ENCODE assay signal across 8 cellular contexts in the genomic region with DNA sequence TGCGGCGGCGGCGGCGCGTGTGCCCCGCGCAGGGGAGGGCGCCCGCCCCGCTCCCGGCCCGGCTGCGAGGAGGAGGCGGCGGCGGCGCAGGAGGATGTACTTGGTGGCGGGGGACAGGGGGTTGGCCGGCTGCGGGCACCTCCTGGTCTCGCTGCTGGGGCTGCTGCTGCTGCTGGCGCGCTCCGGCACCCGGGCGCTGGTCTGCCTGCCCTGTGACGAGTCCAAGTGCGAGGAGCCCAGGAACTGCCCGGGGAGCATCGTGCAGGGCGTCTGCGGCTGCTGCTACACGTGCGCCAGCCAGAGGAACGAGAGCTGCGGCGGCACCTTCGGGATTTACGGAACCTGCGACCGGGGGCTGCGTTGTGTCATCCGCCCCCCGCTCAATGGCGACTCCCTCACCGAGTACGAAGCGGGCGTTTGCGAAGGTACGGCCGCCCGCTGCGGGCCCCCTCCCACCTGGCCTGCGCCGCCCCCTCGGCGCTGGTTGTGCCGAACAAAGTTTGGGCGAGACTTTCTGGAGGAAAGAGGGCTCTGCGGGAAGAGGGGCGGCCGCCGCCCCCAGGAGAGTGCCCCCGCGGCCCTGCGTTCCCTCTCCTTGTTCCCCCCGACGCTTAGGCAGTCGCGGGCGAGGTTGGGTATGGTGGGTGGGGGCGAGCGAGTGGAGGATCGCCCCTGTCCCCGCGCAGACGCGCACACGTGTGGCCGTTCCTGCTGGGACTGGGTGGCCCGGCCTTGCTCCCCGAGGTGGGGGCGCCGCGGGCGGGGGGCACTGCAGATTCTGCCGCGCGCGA. TPM values are rescaled to one million over a fixed set of nuclear protein-coding genes. Genes with fewer than 3 reads are reported as not detected.
DNase-seq lines count a peak whose midpoint lies in the region; TF ChIP-seq lines count a peak whose summit lies in the region.

No MANE protein-coding gene starts in this region.

- peak overlapping the region; percentile 94 for H2BK5ac ChIP-seq in trophoblast cell (ENCODE audit: low read depth, low read length, poor library complexity)

- H3K4me2 ChIP-seq in GM23248 (ENCODE audit: unreplicated experiment) = peak overlapping the region; percentile 96
- peak overlapping the region; percentile 67 for H3K4me2 ChIP-seq in trophoblast cell (ENCODE audit: low read length)

- H4K91ac ChIP-seq in trophoblast cell (ENCODE audit: low read depth, low read length) = peak overlapping the region; percentile 82

- CTCF ChIA-PET in GM10248 (lab: Yijun Ruan, JAX) = no interaction called here

- H3K79me1 ChIP-seq in trophoblast cell (ENCODE audit: low read length) = peaks cover 22% of the 10 kb centered on the region

- peak overlapping the region; percentile 97 for H3K9ac ChIP-seq in GM23248
- peak overlapping the region; percentile 74 for H3K9ac ChIP-seq in trophoblast cell (ENCODE audit: low read length)

- TF ChIP-seq CTCF in GM10248 (IDR thresholded peaks at IDR 0.05; ENCODE audit: control extremely low read depth, extremely low read depth, low read depth, missing control alignments) (no peak), NB4 (IDR thresholded peaks at IDR 0.05; ENCODE audit: low read depth, low read length) (no peak)

- 0 out of 2 replicates have a peak, but pooled peaks cover 2% of the 10 kb centered on the region for H4K20me1 ChIP-seq in GM23248 (ENCODE audit: insufficient read depth)

- DNase-seq in GM10248 (ENCODE audit: extremely low spot score) (peak; percentile 31), GM23248 (peak; percentile 77), NB4 (ENCODE audit: low read depth) (peak; percentile 68), head of caudate nucleus (peak in 41 of 42 donors; percentile 32 to 77 (median 55)), trophoblast cell (peak; percentile 61 to 67), NAMALWA (ENCODE audit: low spot score) (no peak), COLO829 (ENCODE audit: low spot score) (no peak)
- peak; percentile 74 for DNase-seq in activated effector memory CD4-positive, alpha-beta T cell treated with anti-CD3 and anti-CD28 coated beads, Interleukin-2, amount 50 U/mL, for 16 hours

- POLR2A ChIA-PET in GM10248 (lab: Yijun Ruan, JAX) = no interaction called here

- intact Hi-C loops in head of caudate nucleus (cut with DNase I) = loop anchor here (5.0 to 10.0 kb wide), 4 partner anchors 108 to 428 kb away; no protein-coding TSS in a partner anchor

- peak overlapping the region; percentile 44 for H4K8ac ChIP-seq in trophoblast cell (ENCODE audit: low read depth, low read length)

- peak overlapping the region; percentile 34 for H2AK5ac ChIP-seq in trophoblast cell (ENCODE audit: low read length)

- peaks cover 75% of the 10 kb centered on the region for H3F3A ChIP-seq in GM23248 (ENCODE audit: insufficient read depth)

- H2BK120ac ChIP-seq in trophoblast cell (ENCODE audit: insufficient read depth, low read length, poor library complexity) = peak overlapping the region; percentile 89

- H4K12ac ChIP-seq in trophoblast cell (ENCODE audit: low read depth, low read length) = peak overlapping the region; percentile 91

- in situ Hi-C loops in GM23248 (cut with MboI) = loop anchor here (10.0 kb wide), 1 partner anchor 308 kb away; no protein-coding TSS in a partner anchor

- H3K14ac ChIP-seq in trophoblast cell (ENCODE audit: low read length) = peak overlapping the region; percentile 56

- H3K79me2 ChIP-seq in GM23248 (ENCODE audit: insufficient read depth) = peaks cover 82% of the 10 kb centered on the region
- H3K79me2 ChIP-seq in trophoblast cell (ENCODE audit: control insufficient read depth, insufficient read depth, low read length, poor library complexity) = peaks cover 27% of the 10 kb centered on the region

- H3K9me3 ChIP-seq in GM23248 (ENCODE audit: low read depth) (no peaks in the 10 kb centered on the region), trophoblast cell (ENCODE audit: insufficient read depth, low read depth, low read length) (no peaks in the 10 kb centered on the region)

- H3K4me3 ChIP-seq in GM23248 = peak overlapping the region; percentile 99
- H3K4me3 ChIP-seq in NB4 (ENCODE audit: low read depth, low read length) = no peak overlapping the region
- H3K4me3 ChIP-seq in trophoblast cell (ENCODE audit: low read depth, low read length) = peak overlapping the region; percentile 89

- H2AFZ ChIP-seq in GM23248 (no peak overlapping the region), trophoblast cell (ENCODE audit: insufficient read depth, low read length, poor library complexity) (peak overlapping the region; percentile 74)

- H3K36me3 ChIP-seq in GM23248 (ENCODE audit: low read depth) (peaks cover 16% of the 10 kb centered on the region; the same call in 1 of the 2 replicates), trophoblast cell (ENCODE audit: control insufficient read depth in 1 of 2, insufficient read depth in 2 of 2, low read length in 2 of 2) (no peaks in the 10 kb centered on the region)

- H3K27ac ChIP-seq in GM23248 = peak overlapping the region; percentile 93
- peak overlapping the region; percentile 87 for H3K27ac ChIP-seq in trophoblast cell (ENCODE audit: low read depth, low read length)

- H3K18ac ChIP-seq in trophoblast cell (ENCODE audit: low read length) = peak overlapping the region; percentile 81

- H2BK12ac ChIP-seq in trophoblast cell (ENCODE audit: low read length) = peak overlapping the region; percentile 10

- peak overlapping the region; percentile 78 for H3K4ac ChIP-seq in trophoblast cell (ENCODE audit: low read depth, low read length)

- 1% methylated on average over 26 to 75 of the region's 92 CpGs for WGBS in GM23248 (ENCODE audit: low coverage in 1 of 2, low lambda C conversion rate in 2 of 2, missing lambda C conversion rate in 2 of 2), 2 experiments
- no CpG with 5 or more reads among the region's 92 CpGs for WGBS in trophoblast cell (ENCODE audit: extremely low coverage, insufficient coverage, insufficient read length)

- H3K27me3 ChIP-seq in GM23248 (replicated peaks; ENCODE audit: insufficient read depth) = no peaks in the 10 kb centered on the region
- H3K27me3 ChIP-seq in trophoblast cell (ENCODE audit: insufficient read depth, low read length) = no peaks in the 10 kb centered on the region

- no peak overlapping the region for H3K23ac ChIP-seq in trophoblast cell (ENCODE audit: low read length)

- no peak for TF ChIP-seq POLR2A in NB4 (IDR thresholded peaks at IDR 0.05; ENCODE audit: extremely low read depth, insufficient read length)

- H3K4me1 ChIP-seq in GM23248 (ENCODE audit: insufficient read depth) = peaks cover 51% of the 10 kb centered on the region
- peaks cover 2 to 7% of the 10 kb centered on the region in 2 experiments for H3K4me1 ChIP-seq in trophoblast cell (ENCODE audit: control insufficient read depth in 1 of 2, insufficient read depth in 2 of 2, low read length in 2 of 2)

- no peaks in the 10 kb centered on the region for H3K9me2 ChIP-seq in GM23248 (ENCODE audit: insufficient read depth)

RNA-seq across cellular contexts. Expression of gene CRIM1, which starts 0.8 kb away (rescaled TPM):
- total RNA-seq in GM23248 (2014; rRNA removed; shearing (Covaris generic)) = 485 and 499 TPM in 2 replicates
- 76.4 and 77.4 TPM in 2 replicates for polyA plus RNA-seq in GM23248 (2016; fragmentation: Nextera tagmentation; extraction: Ambion mirVana)
- 49.0 and 54.7 TPM in 2 replicates for polyA plus RNA-seq in trophoblast cell (2013)

Comparison
In these comparisons a context has a peak if more than half of its experiments do, and no peak if none do; other contexts are left out.
1. DNase-seq: peak in GM10248 (single experiment), GM23248 (single experiment), NB4 (single experiment), activated effector memory CD4-positive, alpha-beta T cell treated with anti-CD3 and anti-CD28 coated beads, Interleukin-2, amount 50 U/mL, for 16 hours (single experiment), head of caudate nucleus (41 of 42) and trophoblast cell (2 of 2); none in NAMALWA (single experiment) and COLO829 (single experiment).